Comparison of ENCODE assay signal across 8 cellular contexts in the genomic region with DNA sequence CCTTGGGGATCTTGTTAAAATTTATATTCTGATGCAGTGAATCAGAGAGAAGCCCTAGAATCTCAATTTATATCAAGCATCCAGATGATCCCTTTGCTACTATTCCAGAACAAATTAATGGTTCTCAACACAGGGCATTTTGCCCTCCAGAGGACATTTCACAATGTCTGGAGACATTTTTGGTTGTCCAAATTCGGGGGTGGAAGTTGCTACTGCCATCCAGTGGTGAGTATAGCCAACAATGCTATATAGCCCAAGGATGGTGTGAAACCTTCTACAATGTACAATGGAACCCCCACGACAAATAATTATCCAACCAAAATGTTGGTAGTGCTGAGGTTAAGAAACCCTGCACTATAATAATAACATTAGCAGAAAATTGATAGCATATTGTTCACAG.
DNase-seq lines count a peak whose midpoint lies in the region; ATAC-seq and TF ChIP-seq lines count a peak whose summit lies in the region.

No MANE protein-coding gene starts in this region.

- peak; percentile 9 for DNase-seq in BJ (ENCODE audit: low read depth)
- peak; percentile 15 to 19 for DNase-seq in HAP-1 (ENCODE audit: low spot score in 2 of 2)
- no peak for DNase-seq in PC-9
- no peak for DNase-seq in glutamatergic neuron
- DNase-seq in Ammon's horn (ENCODE audit: low spot score) = no peak
- DNase-seq in activated naive CD4-positive, alpha-beta T cell (lab: John Stamatoyannopoulos, UW) = no peak
- DNase-seq in stimulated activated CD4-positive, alpha-beta T cell treated with anti-CD3 and anti-CD28 coated beads, Interleukin-4, amount 100 ng/mL, for 1 hour = no peak

- POLR2A ChIA-PET in BJ (lab: Charles Lee) = no interaction called here
- POLR2A ChIA-PET in PC-9 (lab: Charles Lee; ENCODE audit: unreplicated experiment) = no interaction called here

- H3K4me3 ChIP-seq in BJ (ENCODE audit: low read depth, low read length) (no peak overlapping the region), HAP-1 (no peak overlapping the region), PC-9 (no peak overlapping the region)

- H3K4me2 ChIP-seq in PC-9 = no peak overlapping the region

- H3K4me1 Mint-ChIP-seq in glutamatergic neuron (ENCODE audit: low read depth, unreplicated experiment) = no peaks in the 10 kb centered on the region

- H3K4me1 ChIP-seq in HAP-1 (no peaks in the 10 kb centered on the region), PC-9 (replicated peaks; ENCODE audit: insufficient read depth) (no peaks in the 10 kb centered on the region)

- H3K27me3 ChIP-seq in BJ (ENCODE audit: control insufficient read depth, insufficient read depth, low read length) (no peaks in the 10 kb centered on the region), HAP-1 (ENCODE audit: low read depth) (no peaks in the 10 kb centered on the region), PC-9 (ENCODE audit: insufficient read depth, low read depth) (no peaks in the 10 kb centered on the region)

- peak; percentile 75 for TF ChIP-seq CTCF in BJ (IDR thresholded peaks at IDR 0.05; ENCODE audit: insufficient read depth, low read depth, low read length)
- 0 out of 2 replicates have a peak, but pooled peaks have one; percentile 33 for TF ChIP-seq CTCF in PC-9 (conservative IDR thresholded peaks at IDR 0.05)
- peak; percentile 14 for TF ChIP-seq CTCF in glutamatergic neuron (IDR thresholded peaks at IDR 0.05; ENCODE audit: partially characterized antibody, unreplicated experiment)

- H3K9me3 ChIP-seq in HAP-1 (no peaks in the 10 kb centered on the region), PC-9 (ENCODE audit: insufficient read depth, low read depth) (no peaks in the 10 kb centered on the region; the same call in 1 of the 2 replicates)

- no peaks in the 10 kb centered on the region for H3K79me2 ChIP-seq in PC-9 (ENCODE audit: low read depth)

- no peaks in the 10 kb centered on the region for H3K27me3 Mint-ChIP-seq in glutamatergic neuron (ENCODE audit: unreplicated experiment)

- no peak overlapping the region for H3K27ac ChIP-seq in PC-9

- H3F3A ChIP-seq in PC-9 (ENCODE audit: insufficient read depth, low read depth) = no peaks in the 10 kb centered on the region

- H3K4me3 Mint-ChIP-seq in glutamatergic neuron (ENCODE audit: unreplicated experiment) = no peak overlapping the region

- no TSS peak for BruUV-seq in PC-9 (replicated peaks; lab: Mats Ljungman, UMichigan)

- intact Hi-C loops in PC-9 (cut with micrococcal nuclease; ENCODE audit: unreplicated experiment) = no loop called here

- no peaks in the 10 kb centered on the region for H3K9me2 ChIP-seq in PC-9 (ENCODE audit: insufficient read depth)

- no peak overlapping the region for H2AFZ ChIP-seq in PC-9

- H3K9me3 Mint-ChIP-seq in glutamatergic neuron (ENCODE audit: unreplicated experiment) = no peaks in the 10 kb centered on the region

- H3K27ac Mint-ChIP-seq in glutamatergic neuron (ENCODE audit: unreplicated experiment) = no peak overlapping the region

- CTCF ChIA-PET in BJ (lab: Yijun Ruan, JAX) (interaction anchor here (0.6 kb wide), 1 partner anchor 1402 kb away, joined by 3 read pairs; no protein-coding TSS in a partner anchor), PC-9 (lab: Charles Lee) (no interaction called here)

- H3K36me3 ChIP-seq in BJ (ENCODE audit: control insufficient read depth, insufficient read depth, low read length) = no peaks in the 10 kb centered on the region
- H3K36me3 ChIP-seq in HAP-1 (replicated peaks) = no peaks in the 10 kb centered on the region
- H3K36me3 ChIP-seq in PC-9 (ENCODE audit: low read depth) = no peaks in the 10 kb centered on the region

- ATAC-seq in HG03460 (IDR thresholded peaks at IDR 0.05; ENCODE audit: unreplicated experiment) = no peak

- peaks cover 11% of the 10 kb centered on the region for H3K36me3 Mint-ChIP-seq in glutamatergic neuron (ENCODE audit: unreplicated experiment)

- no peaks in the 10 kb centered on the region for H4K20me1 ChIP-seq in PC-9 (ENCODE audit: insufficient read depth)

- in situ Hi-C loops in HAP-1 (cut with MboI; ENCODE audit: low sequenced_read_pairs) = no loop called here

Comparison
In these comparisons a context has a peak if more than half of its experiments do, and no peak if none do; other contexts are left out.
1. DNase-seq: peak in BJ (single experiment) and HAP-1 (2 of 2); none in PC-9 (0 of 2), glutamatergic neuron (single experiment), Ammon's horn (single experiment), activated naive CD4-positive, alpha-beta T cell (0 of 4) and stimulated activated CD4-positive, alpha-beta T cell treated with anti-CD3 and anti-CD28 coated beads, Interleukin-4, amount 100 ng/mL, for 1 hour (single experiment).
2. CTCF ChIP-seq: peak in every context shown above with its lines; median percentile 75 in BJ; 33 in PC-9; 14 in glutamatergic neuron.